ENCODE assay signal across 8 cellular contexts in genomic region chr7:22110227-22110839, GRCh38.
A peak's percentile ranks its signal among the peaks of the same experiment; 100 is the strongest.
DNase-seq lines count a peak whose midpoint lies in the region; ATAC-seq and TF ChIP-seq lines count a peak whose summit lies in the region.

No MANE protein-coding gene starts in this region.

- BruUV-seq in PC-9 (replicated peaks; lab: Mats Ljungman, UMichigan), result no TSS peak

- DNase-seq in COLO668 (lab: John Stamatoyannopoulos, UW; ENCODE audit: unreplicated experiment), result peak; percentile 61
- DNase-seq in PC-9, result peak; percentile 65 to 74
- peak; percentile 45 for DNase-seq in activated T-cell treated with anti-CD3 and anti-CD28 coated beads, Interleukin-2, amount 50 U/mL, for 1 hour
- no peak for DNase-seq in esophagus squamous epithelium (lab: John Stamatoyannopoulos, UW)
- DNase-seq in natural killer cell treated with Interleukin-12 subunit alpha and Interleukin-12 subunit beta and Interleukin-15 and Interleukin-18, amount 100 ng/mL, for 72 hours (ENCODE audit: low spot score), result peak; percentile 44
- DNase-seq in stimulated activated naive CD8-positive, alpha-beta T cell treated with anti-CD3 and anti-CD28 coated beads, Interleukin-15, amount 100 ng/mL, for 72 hours, result peak; percentile 62 to 63

- H3K9me3 ChIP-seq in PC-9 (ENCODE audit: insufficient read depth, low read depth) (peaks cover 3% of the 10 kb centered on the region; the same call in 1 of the 2 replicates), esophagus squamous epithelium (no peaks in the 10 kb centered on the region)

- intact Hi-C loops in PC-9 (cut with micrococcal nuclease; ENCODE audit: unreplicated experiment) (loop anchor here (1.0 to 5.0 kb wide), 4 partner anchors 187 to 391 kb away; no protein-coding TSS in a partner anchor), esophagus squamous epithelium (cut with DNase I) (loop anchor here (5.0 kb wide), 1 partner anchor 377 kb away; no protein-coding TSS in a partner anchor)

- H3F3A ChIP-seq in PC-9 (ENCODE audit: insufficient read depth, low read depth), result no peaks in the 10 kb centered on the region

- POLR2A ChIA-PET in PC-9 (lab: Charles Lee; ENCODE audit: unreplicated experiment), result interaction anchor here (0.6 kb wide), 1 partner anchor 579 kb away, joined by 5 read pairs; no protein-coding TSS in a partner anchor

- no peak overlapping the region for H3K27ac ChIP-seq in KMS-11
- no peak overlapping the region for H3K27ac ChIP-seq in PC-9
- no peak overlapping the region for H3K27ac ChIP-seq in esophagus squamous epithelium

- no peaks in the 10 kb centered on the region for H3K27me3 ChIP-seq in KMS-11 (ENCODE audit: insufficient read depth, low read depth)
- H3K27me3 ChIP-seq in PC-9 (ENCODE audit: insufficient read depth, low read depth), result no peaks in the 10 kb centered on the region
- no peaks in the 10 kb centered on the region for H3K27me3 ChIP-seq in esophagus squamous epithelium

- H3K4me1 ChIP-seq in KMS-11 (ENCODE audit: low read depth, poor library complexity, severe bottlenecking) (peaks cover 19% of the 10 kb centered on the region), PC-9 (replicated peaks; ENCODE audit: insufficient read depth) (no peaks in the 10 kb centered on the region), esophagus squamous epithelium (no peaks in the 10 kb centered on the region)

- no peaks in the 10 kb centered on the region for H3K36me3 Mint-ChIP-seq in natural killer cell treated with Interleukin-12 subunit alpha and Interleukin-12 subunit beta and Interleukin-15 and Interleukin-18, amount 100 ng/mL, for 72 hours

- no peak overlapping the region; the same call in 1 of the 2 replicates for H3K4me2 ChIP-seq in KMS-11
- no peak overlapping the region for H3K4me2 ChIP-seq in PC-9

- no peaks in the 10 kb centered on the region for H3K9me3 Mint-ChIP-seq in natural killer cell treated with Interleukin-12 subunit alpha and Interleukin-12 subunit beta and Interleukin-15 and Interleukin-18, amount 100 ng/mL, for 72 hours
- no peaks in the 10 kb centered on the region for H3K9me3 Mint-ChIP-seq in stimulated activated naive CD8-positive, alpha-beta T cell treated with anti-CD3 and anti-CD28 coated beads, Interleukin-15, amount 100 ng/mL, for 72 hours

- H4K20me1 ChIP-seq in KMS-11 (ENCODE audit: insufficient read depth) (no peaks in the 10 kb centered on the region), PC-9 (ENCODE audit: insufficient read depth) (no peaks in the 10 kb centered on the region)

- TF ChIP-seq CTCF in KMS-11 (conservative IDR thresholded peaks at IDR 0.05; ENCODE audit: low read depth, low read length) (peak; percentile 95), PC-9 (conservative IDR thresholded peaks at IDR 0.05) (peak; percentile 98), esophagus squamous epithelium (IDR thresholded peaks at IDR 0.05) (peak; percentile 62 to 89 (median 83))

- no peak for TF ChIP-seq POLR2A in esophagus squamous epithelium (IDR thresholded peaks at IDR 0.05)

- peaks cover 0 to 7% of the 10 kb centered on the region in 2 donors for H3K27me3 Mint-ChIP-seq in natural killer cell treated with Interleukin-12 subunit alpha and Interleukin-12 subunit beta and Interleukin-15 and Interleukin-18, amount 100 ng/mL, for 72 hours
- no peaks in the 10 kb centered on the region for H3K27me3 Mint-ChIP-seq in stimulated activated naive CD8-positive, alpha-beta T cell treated with anti-CD3 and anti-CD28 coated beads, Interleukin-15, amount 100 ng/mL, for 72 hours

- WGBS in esophagus squamous epithelium, 2 donors, result 7 to 12% methylated on average over 6 of the region's 6 CpGs

- H3K4me3 ChIP-seq in KMS-11 (IDR thresholded peaks at IDR 0.05; ENCODE audit: insufficient read depth, low read depth, low read length) (no peak overlapping the region), PC-9 (no peak overlapping the region), esophagus squamous epithelium (no peak overlapping the region)

- no peak overlapping the region for H3K9ac ChIP-seq in KMS-11

- H3K79me2 ChIP-seq in KMS-11 (ENCODE audit: insufficient read depth, low read depth) (no peaks in the 10 kb centered on the region), PC-9 (ENCODE audit: low read depth) (no peaks in the 10 kb centered on the region)

- peak overlapping the region in 1 of 2 donors; percentile 12 for H3K27ac Mint-ChIP-seq in natural killer cell treated with Interleukin-12 subunit alpha and Interleukin-12 subunit beta and Interleukin-15 and Interleukin-18, amount 100 ng/mL, for 72 hours
- no peak overlapping the region for H3K27ac Mint-ChIP-seq in stimulated activated naive CD8-positive, alpha-beta T cell treated with anti-CD3 and anti-CD28 coated beads, Interleukin-15, amount 100 ng/mL, for 72 hours

- CTCF ChIA-PET in PC-9 (lab: Charles Lee), result interaction anchor here (0.7 to 2.1 kb wide), 4 partner anchors 27 to 380 kb away, joined by 3 to 4 read pairs (median 3); no protein-coding TSS in a partner anchor

- H2AFZ ChIP-seq in KMS-11 (ENCODE audit: low read depth), result no peak overlapping the region
- H2AFZ ChIP-seq in PC-9, result no peak overlapping the region

- ATAC-seq in GM21381 (IDR thresholded peaks at IDR 0.05; ENCODE audit: unreplicated experiment), result peak; percentile 58
- peak; percentile 52 to 72 for ATAC-seq in natural killer cell treated with Interleukin-12 subunit alpha and Interleukin-12 subunit beta and Interleukin-15 and Interleukin-18, amount 100 ng/mL, for 72 hours
- peak; percentile 78 for ATAC-seq in stimulated activated naive CD8-positive, alpha-beta T cell treated with anti-CD3 and anti-CD28 coated beads, Interleukin-15, amount 100 ng/mL, for 72 hours

- H3K9me2 ChIP-seq in PC-9 (ENCODE audit: insufficient read depth), result no peaks in the 10 kb centered on the region

- H3K4me1 Mint-ChIP-seq in natural killer cell treated with Interleukin-12 subunit alpha and Interleukin-12 subunit beta and Interleukin-15 and Interleukin-18, amount 100 ng/mL, for 72 hours (ENCODE audit: low read depth in 2 of 2), result peaks cover 4 to 8% of the 10 kb centered on the region in 2 donors
- no peaks in the 10 kb centered on the region for H3K4me1 Mint-ChIP-seq in stimulated activated naive CD8-positive, alpha-beta T cell treated with anti-CD3 and anti-CD28 coated beads, Interleukin-15, amount 100 ng/mL, for 72 hours

- H3K36me3 ChIP-seq in KMS-11 (ENCODE audit: insufficient read depth) (no peaks in the 10 kb centered on the region), PC-9 (ENCODE audit: low read depth) (no peaks in the 10 kb centered on the region), esophagus squamous epithelium (peaks cover 0 to 8% (median 0%) of the 10 kb centered on the region in 3 donors)

- no peak overlapping the region for H3K4me3 Mint-ChIP-seq in natural killer cell treated with Interleukin-12 subunit alpha and Interleukin-12 subunit beta and Interleukin-15 and Interleukin-18, amount 100 ng/mL, for 72 hours
- H3K4me3 Mint-ChIP-seq in stimulated activated naive CD8-positive, alpha-beta T cell treated with anti-CD3 and anti-CD28 coated beads, Interleukin-15, amount 100 ng/mL, for 72 hours, result no peak overlapping the region
